ENCODE assay signal across 11 cellular contexts in the genomic region with DNA sequence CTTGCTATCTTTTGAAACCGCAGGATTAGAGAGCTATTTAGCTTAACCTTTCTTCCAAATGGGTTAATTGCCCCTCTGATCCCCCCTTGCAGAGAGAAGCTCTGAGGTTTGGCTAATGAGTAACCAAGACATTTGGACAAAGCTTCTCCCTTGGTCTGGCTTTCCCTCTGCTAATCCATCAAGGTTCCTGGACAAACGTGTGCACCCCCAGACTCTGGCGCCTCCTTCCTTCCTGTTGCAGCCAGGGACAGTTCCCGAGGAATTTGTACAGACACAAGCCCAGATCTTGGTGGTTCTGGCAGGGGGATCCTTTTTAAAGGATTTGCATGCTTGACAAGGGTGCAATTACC. TPM values are rescaled to one million over a fixed set of nuclear protein-coding genes. Genes with fewer than 3 reads are reported as not detected.
A peak's percentile ranks its signal among the peaks of the same experiment; 100 is the strongest.
DNase-seq lines count a peak whose midpoint lies in the region; ATAC-seq, FAIRE-seq and TF ChIP-seq lines count a peak whose summit lies in the region.
"Had no signal": no experiment of that assay in that cellular context is flagged by ENCODE, and none has a peak within 500 bp of the region (broad histone marks: within the 10 kb centered on the region; RNA-seq: fewer than 3 reads in every experiment).

No MANE protein-coding gene starts in this region.

- H3K36me3 ChIP-seq in H7 (replicated peaks; ENCODE audit: control insufficient read depth, insufficient read depth, low read length) (no peaks in the 10 kb centered on the region), WERI-Rb-1 (no peaks in the 10 kb centered on the region; the same call in 1 of the 2 replicates), iPS-18a (ENCODE audit: control insufficient read depth, low read depth, low read length) (no peaks in the 10 kb centered on the region)

- FAIRE-seq in H54 (lab: Jason Lieb, UNC) = no peak
- FAIRE-seq: GM12892 had no signal

- peaks cover 18% of the 10 kb centered on the region for H3K4me1 ChIP-seq in iPS-18a (ENCODE audit: control insufficient read depth, low read depth, low read length)

- no peaks in the 10 kb centered on the region for H3K9me3 ChIP-seq in WERI-Rb-1 (ENCODE audit: severe bottlenecking)
- no peaks in the 10 kb centered on the region for H3K9me3 ChIP-seq in iPS-18a (ENCODE audit: control insufficient read depth, low read depth, low read length)

- TF ChIP-seq CTCF in WERI-Rb-1 (IDR thresholded peaks at IDR 0.05; ENCODE audit: low read depth, low read length) = peak; percentile 20; the same call in 1 of the 2 replicates

- TF ChIP-seq POLR2A in H54 (IDR thresholded peaks at IDR 0.05; ENCODE audit: low read depth, low read length) = no peak

- H3K27me3 ChIP-seq in H7 (ENCODE audit: control insufficient read depth, insufficient read depth, low read length) = no peaks in the 10 kb centered on the region; the same call in 1 of the 2 replicates
- no peaks in the 10 kb centered on the region for H3K27me3 ChIP-seq in WERI-Rb-1 (ENCODE audit: insufficient read depth, low read depth, severe bottlenecking)
- peaks cover 8% of the 10 kb centered on the region for H3K27me3 ChIP-seq in iPS-18a (ENCODE audit: control insufficient read depth, insufficient read depth, low read length)

- H3K4me3 ChIP-seq in H7 (ENCODE audit: insufficient read depth, low read depth, low read length) (peak overlapping the region; percentile 74), WERI-Rb-1 (ENCODE audit: low read depth, low read length) (peak overlapping the region; percentile 56), iPS-18a (ENCODE audit: low read length) (peak overlapping the region; percentile 82)

- peak overlapping the region; percentile 86 for H3K9ac ChIP-seq in iPS-18a (ENCODE audit: low read length)

- DNase-seq in H7 = no peak
- peak; percentile 20 for DNase-seq in WERI-Rb-1
- DNase-seq in renal cortical epithelial cell (ENCODE audit: low read depth) = peak; percentile 65
- DNase-seq in H54 (ENCODE audit: insufficient read length, low spot score) = no peak
- DNase-seq in germinal center (ENCODE audit: low spot score) = no peak
- no peak for DNase-seq in activated CD4-positive, CD25-positive, alpha-beta regulatory T cell (lab: John Stamatoyannopoulos, UW)
- DNase-seq: T-helper 9 cell had no signal

- ATAC-seq in GM18498 (IDR thresholded peaks at IDR 0.05; ENCODE audit: unreplicated experiment) = no peak

- H3K27ac ChIP-seq in WERI-Rb-1 (no peak overlapping the region; the same call in 1 of the 2 replicates), iPS-18a (ENCODE audit: low read length) (no peak overlapping the region)

RNA-seq across cellular contexts. Expression of a gene that starts 1.6 kb away (rescaled TPM):
- 7.3 and 9.2 TPM in 2 replicates for total RNA-seq in H7 (2014; rRNA removed; shearing (Covaris generic))
- 15.5 and 31.1 TPM in 2 replicates for total RNA-seq in renal cortical epithelial cell

RNA-seq across cellular contexts. Expression of a gene that starts 7.6 kb away (rescaled TPM):
- total RNA-seq in H7 (2014; rRNA removed; shearing (Covaris generic)) = not detected in 2 replicates
- not detected in 2 replicates for total RNA-seq in renal cortical epithelial cell
- total RNA-seq: pulmonary artery endothelial cell had no signal

Comparison
In these comparisons a context has a peak if more than half of its experiments do, and no peak if none do; other contexts are left out.
1. DNase-seq: peak in WERI-Rb-1 (single experiment) and renal cortical epithelial cell (single experiment); none in H7 (single experiment), H54 (single experiment), germinal center (single experiment) and activated CD4-positive, CD25-positive, alpha-beta regulatory T cell (0 of 4).
2. Peak in every context shown above with its lines, with median percentiles within 50 percentile points of each other: H3K4me3 ChIP-seq.